19 cellular contexts compared by ENCODE assay signal in the genomic region with DNA sequence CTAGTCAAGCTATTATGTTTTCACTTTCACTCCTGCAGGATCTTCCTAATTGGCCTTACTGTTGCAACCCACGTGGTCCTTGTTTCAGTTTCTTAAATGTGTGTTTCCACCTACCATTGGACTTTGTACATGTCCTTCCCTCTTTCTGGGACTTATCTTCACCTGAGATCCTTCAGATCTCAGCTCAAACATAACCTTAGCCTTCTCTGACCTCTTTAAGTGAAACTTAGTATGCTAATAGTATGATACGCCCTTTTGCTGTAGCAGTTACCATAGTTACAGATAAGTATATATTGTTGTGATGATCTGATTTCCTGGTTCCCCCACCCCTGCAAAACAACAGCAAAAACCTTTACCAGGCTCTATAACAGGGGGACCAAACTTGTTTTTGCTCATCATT. TPM values are rescaled to one million over a fixed set of nuclear protein-coding genes. Genes with fewer than 3 reads are reported as not detected.
DNase-seq lines count a peak whose midpoint lies in the region; ATAC-seq and TF ChIP-seq lines count a peak whose summit lies in the region.
"Had no signal": no experiment of that assay in that cellular context is flagged by ENCODE, and none has a peak within 500 bp of the region (broad histone marks: within the 10 kb centered on the region; RNA-seq: fewer than 3 reads in every experiment).

No MANE protein-coding gene starts in this region.

- 82% methylated on average over 2 of the region's 2 CpGs for WGBS in prostate gland

- no peaks in the 10 kb centered on the region for H3K9me3 Mint-ChIP-seq in activated naive CD4-positive, alpha-beta T cell treated with anti-CD3 and anti-CD28 coated beads, Interleukin-2, amount 10 ng/mL, durations not matched to agents 7 days and 5 days
- H3K9me3 Mint-ChIP-seq in activated T-helper 2 cell treated with anti-CD3 and anti-CD28 coated beads, Interferon-gamma antibody, Interleukin-2, Interleukin-4, amounts not matched to agents 10 μg/mL and 5 μg/mL and 100 μg/mL, durations not matched to agents 14 hours and 24 hours and 36 hours: no peaks in the 10 kb centered on the region
- H3K9me3 Mint-ChIP-seq in naive thymus-derived CD8-positive, alpha-beta T cell: no peaks in the 10 kb centered on the region
- H3K9me3 Mint-ChIP-seq: IgD-negative memory B cell had no signal

- POLR2A ChIA-PET in naive thymus-derived CD8-positive, alpha-beta T cell (lab: Charles Lee): no interaction called here

- H3K27ac Mint-ChIP-seq in activated naive CD4-positive, alpha-beta T cell treated with anti-CD3 and anti-CD28 coated beads, Interleukin-2, amount 10 ng/mL, durations not matched to agents 7 days and 5 days: peak overlapping the region; percentile 11
- peak overlapping the region; percentile 56 for H3K27ac Mint-ChIP-seq in activated T-helper 2 cell treated with anti-CD3 and anti-CD28 coated beads, Interferon-gamma antibody, Interleukin-2, Interleukin-4, amounts not matched to agents 10 μg/mL and 5 μg/mL and 100 μg/mL, durations not matched to agents 14 hours and 24 hours and 36 hours
- H3K27ac Mint-ChIP-seq in naive thymus-derived CD8-positive, alpha-beta T cell: peak overlapping the region in 6 of 10 donors; percentile 0 to 63 (median 44)

- H3K27me3 ChIP-seq in prostate gland (replicated peaks; ENCODE audit: insufficient read depth): no peaks in the 10 kb centered on the region
- H3K27me3 ChIP-seq: upper lobe of right lung had no signal

- H3K4me3 ChIP-seq in prostate gland: no peak overlapping the region
- H3K4me3 ChIP-seq: HAP-1, upper lobe of right lung had no signal

- TF ChIP-seq CTCF in prostate gland (IDR thresholded peaks at IDR 0.05): no peak

- ATAC-seq in HG03354 (IDR thresholded peaks at IDR 0.05; ENCODE audit: poor library complexity, severe bottlenecking, unreplicated experiment): peak; percentile 53
- ATAC-seq in naive thymus-derived CD8-positive, alpha-beta T cell: peak in 1 of 2 donors; percentile 37
- ATAC-seq: upper lobe of right lung had no signal

- peaks cover 13% of the 10 kb centered on the region for H3K4me1 Mint-ChIP-seq in activated naive CD4-positive, alpha-beta T cell treated with anti-CD3 and anti-CD28 coated beads, Interleukin-2, amount 10 ng/mL, durations not matched to agents 7 days and 5 days
- H3K4me1 Mint-ChIP-seq in activated T-helper 2 cell treated with anti-CD3 and anti-CD28 coated beads, Interferon-gamma antibody, Interleukin-2, Interleukin-4, amounts not matched to agents 10 μg/mL and 5 μg/mL and 100 μg/mL, durations not matched to agents 14 hours and 24 hours and 36 hours (ENCODE audit: low read depth): peaks cover 9% of the 10 kb centered on the region
- peaks cover 0 to 11% (median 10%) of the 10 kb centered on the region in 4 donors for H3K4me1 Mint-ChIP-seq in naive thymus-derived CD8-positive, alpha-beta T cell

- TF ChIP-seq POLR2A in prostate gland (IDR thresholded peaks at IDR 0.05): no peak

- CTCF ChIA-PET in activated naive CD4-positive, alpha-beta T cell treated with anti-CD3 and anti-CD28 coated beads, Interleukin-2, amount 10 ng/mL, durations not matched to agents 7 days and 5 days (lab: Charles Lee): interaction anchor here (0.6 kb wide), 1 partner anchor 43 kb away, joined by 3 read pairs; no protein-coding TSS in a partner anchor

- H3K36me3 ChIP-seq in prostate gland: peaks cover 3% of the 10 kb centered on the region in 2 donors

- no peak overlapping the region for H3K4me3 Mint-ChIP-seq in activated naive CD4-positive, alpha-beta T cell treated with anti-CD3 and anti-CD28 coated beads, Interleukin-2, amount 10 ng/mL, durations not matched to agents 7 days and 5 days
- no peak overlapping the region for H3K4me3 Mint-ChIP-seq in activated T-helper 2 cell treated with anti-CD3 and anti-CD28 coated beads, Interferon-gamma antibody, Interleukin-2, Interleukin-4, amounts not matched to agents 10 μg/mL and 5 μg/mL and 100 μg/mL, durations not matched to agents 14 hours and 24 hours and 36 hours (ENCODE audit: low read depth)
- H3K4me3 Mint-ChIP-seq in naive thymus-derived CD8-positive, alpha-beta T cell: peak overlapping the region in 1 of 10 donors; percentile 56
- H3K4me3 Mint-ChIP-seq: IgD-negative memory B cell had no signal

- H3K9me3 ChIP-seq in prostate gland: no peaks in the 10 kb centered on the region
- H3K9me3 ChIP-seq: HAP-1, upper lobe of right lung had no signal

- H3K36me3 Mint-ChIP-seq in activated naive CD4-positive, alpha-beta T cell treated with anti-CD3 and anti-CD28 coated beads, Interleukin-2, amount 10 ng/mL, durations not matched to agents 7 days and 5 days: peaks cover 24% of the 10 kb centered on the region
- H3K36me3 Mint-ChIP-seq in activated T-helper 2 cell treated with anti-CD3 and anti-CD28 coated beads, Interferon-gamma antibody, Interleukin-2, Interleukin-4, amounts not matched to agents 10 μg/mL and 5 μg/mL and 100 μg/mL, durations not matched to agents 14 hours and 24 hours and 36 hours (ENCODE audit: low read depth): peaks cover 60% of the 10 kb centered on the region
- peaks cover 0 to 78% (median 13%) of the 10 kb centered on the region in 3 donors for H3K36me3 Mint-ChIP-seq in naive thymus-derived CD8-positive, alpha-beta T cell

- no peak for DNase-seq in activated naive CD4-positive, alpha-beta T cell treated with anti-CD3 and anti-CD28 coated beads, Interleukin-2, amount 10 ng/mL, durations not matched to agents 7 days and 5 days
- DNase-seq in activated naive CD4-positive, alpha-beta T cell treated with anti-CD3 and anti-CD28 coated beads, Interleukin-2, amount 50 U/mL, for 16 hours: no peak
- DNase-seq in activated T-helper 2 cell treated with anti-CD3 and anti-CD28 coated beads, Interferon-gamma antibody, Interleukin-2, Interleukin-4, amounts not matched to agents 10 μg/mL and 5 μg/mL and 100 μg/mL, durations not matched to agents 14 hours and 24 hours and 36 hours (ENCODE audit: low spot score): no peak
- DNase-seq in naive thymus-derived CD8-positive, alpha-beta T cell: no peak
- DNase-seq in prostate gland (ENCODE audit: low spot score): no peak
- no peak for DNase-seq in NCI-H1092 treated with DMSO at 0.1 percent for 48 hours (lab: John Stamatoyannopoulos, UW)
- DNase-seq in effector CD8-positive, alpha-beta T cell (lab: John Stamatoyannopoulos, UW): no peak
- DNase-seq: activated CD4-positive, alpha-beta T cell treated with anti-CD3 and anti-CD28 coated beads, Interleukin-2, amount 50 U/mL, for 48 hours; DMS 273 treated with DMSO at 0.1 percent for 48 hours; NCI-H1417 treated with DMSO at 0.1 percent for 48 hours; NCI-H226; NK-92 treated with Interleukin-12 subunit alpha and Interleukin-12 subunit beta, amount 100 ng/mL, for 24 hours; nucleus accumbens; SHP77; stimulated activated CD4-positive, alpha-beta T cell treated with anti-CD3 and anti-CD28 coated beads, Interleukin-4, amount 100 ng/mL, for 24 hours; upper lobe of right lung had no signal

- intact Hi-C loops in activated T-helper 2 cell treated with anti-CD3 and anti-CD28 coated beads, Interferon-gamma antibody, Interleukin-2, Interleukin-4, amounts not matched to agents 10 μg/mL and 5 μg/mL and 100 μg/mL, durations not matched to agents 14 hours and 24 hours and 36 hours (cut with micrococcal nuclease): no loop called here
- intact Hi-C loops in prostate gland (cut with DNase I): no loop called here

- no peak overlapping the region for H3K27ac ChIP-seq in prostate gland
- H3K27ac ChIP-seq: upper lobe of right lung had no signal

- H3K27me3 Mint-ChIP-seq in activated naive CD4-positive, alpha-beta T cell treated with anti-CD3 and anti-CD28 coated beads, Interleukin-2, amount 10 ng/mL, durations not matched to agents 7 days and 5 days: no peaks in the 10 kb centered on the region
- no peaks in the 10 kb centered on the region for H3K27me3 Mint-ChIP-seq in activated T-helper 2 cell treated with anti-CD3 and anti-CD28 coated beads, Interferon-gamma antibody, Interleukin-2, Interleukin-4, amounts not matched to agents 10 μg/mL and 5 μg/mL and 100 μg/mL, durations not matched to agents 14 hours and 24 hours and 36 hours (ENCODE audit: low read depth)
- H3K27me3 Mint-ChIP-seq in naive thymus-derived CD8-positive, alpha-beta T cell: no peaks in the 10 kb centered on the region
- H3K27me3 Mint-ChIP-seq: IgD-negative memory B cell had no signal

- no peaks in the 10 kb centered on the region for H3K4me1 ChIP-seq in prostate gland (replicated peaks)
- H3K4me1 ChIP-seq: upper lobe of right lung had no signal

RNA-seq across cellular contexts. Expression of gene U2SURP, which starts 35.2 kb away (rescaled TPM):
- total RNA-seq in activated T-helper 2 cell treated with anti-CD3 and anti-CD28 coated beads, Interferon-gamma antibody, Interleukin-2, Interleukin-4, amounts not matched to agents 10 μg/mL and 5 μg/mL and 100 μg/mL, durations not matched to agents 14 hours and 24 hours and 36 hours: 176 TPM in 2 replicates
- 100 to 1,000 TPM; 168 to 169 TPM for total RNA-seq in naive thymus-derived CD8-positive, alpha-beta T cell
- 100 to 1,000 TPM; 110 to 131 (median 125) TPM for polyA plus RNA-seq in naive thymus-derived CD8-positive, alpha-beta T cell
- 10 to 100 TPM; 38.3 to 59.4 TPM for total RNA-seq in prostate gland
